9 cellular contexts compared by ENCODE assay signal in the genomic region with DNA sequence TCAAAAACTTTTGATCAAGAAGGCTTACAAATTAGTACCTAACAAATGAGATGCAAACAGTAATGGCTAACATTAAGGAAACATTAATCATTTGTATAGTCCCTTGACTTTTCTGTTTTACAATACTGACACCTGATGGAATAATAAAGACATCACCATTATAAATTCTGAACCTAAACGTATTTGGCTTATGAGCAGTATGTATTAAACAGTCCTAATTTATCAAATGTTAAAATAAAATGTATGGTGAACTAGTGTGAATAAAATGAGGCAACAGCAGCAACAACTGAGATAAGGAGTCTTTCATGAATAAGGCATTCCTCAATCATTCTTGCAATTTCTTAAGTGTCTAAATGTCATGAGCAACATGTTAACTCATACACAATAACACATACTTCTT. TPM values are rescaled to one million over a fixed set of nuclear protein-coding genes. Genes with fewer than 3 reads are reported as not detected.
DNase-seq lines count a peak whose midpoint lies in the region; ATAC-seq lines count a peak whose summit lies in the region.
"Had no signal": no experiment of that assay in that cellular context is flagged by ENCODE, and none has a peak within 500 bp of the region (broad histone marks: within the 10 kb centered on the region; RNA-seq: fewer than 3 reads in every experiment).

No MANE protein-coding gene starts in this region.

- H3K9me2 ChIP-seq in GM23248 (ENCODE audit: insufficient read depth): no peaks in the 10 kb centered on the region

- peaks cover 29% of the 10 kb centered on the region for H3K36me3 ChIP-seq in GM23248 (ENCODE audit: low read depth)

- H2AFZ ChIP-seq in GM23248: no peak overlapping the region

- no peaks in the 10 kb centered on the region for H3K27me3 ChIP-seq in GM23248 (replicated peaks; ENCODE audit: insufficient read depth)

- H3K9ac ChIP-seq in GM23248: peak overlapping the region; percentile 53

- H3K9me3 ChIP-seq in GM23248 (ENCODE audit: low read depth): no peaks in the 10 kb centered on the region

- H3K4me2 ChIP-seq in GM23248 (ENCODE audit: unreplicated experiment): peak overlapping the region; percentile 87

- peak overlapping the region; percentile 64 for H3K4me3 ChIP-seq in GM23248
- peak overlapping the region; percentile 5 for H3K4me3 ChIP-seq in skeletal muscle cell (ENCODE audit: low read depth, low read length)

- peaks cover 16% of the 10 kb centered on the region; the same call in 1 of the 2 replicates for H3F3A ChIP-seq in GM23248 (ENCODE audit: insufficient read depth)

- no peaks in the 10 kb centered on the region for H4K20me1 ChIP-seq in GM23248 (ENCODE audit: insufficient read depth)

- WGBS in GM23248 (ENCODE audit: low coverage in 1 of 2, low lambda C conversion rate in 2 of 2, missing lambda C conversion rate in 2 of 2), 2 experiments: 3 to 17% methylated on average over 1 of the region's 1 CpG

- H3K27ac ChIP-seq in GM23248: peak overlapping the region; percentile 54

- no peak for ATAC-seq in HG02678 (IDR thresholded peaks at IDR 0.05; ENCODE audit: unreplicated experiment)

- DNase-seq in GM23248: peak; percentile 50
- peak; percentile 58 for DNase-seq in RKO (ENCODE audit: low spot score)
- peak; percentile 12 for DNase-seq in fibroblast of the conjunctiva (ENCODE audit: low read depth)
- no peak for DNase-seq in skeletal muscle cell (ENCODE audit: low read depth)
- DNase-seq in stimulated activated CD4-positive, alpha-beta T cell treated with anti-CD3 and anti-CD28 coated beads, Interleukin-4, amount 100 ng/mL, for 24 hours: no peak
- DNase-seq in activated effector memory CD4-positive, alpha-beta T cell treated with Interleukin-2 at 50 U/mL for 16 hours: no peak
- no peak for DNase-seq in T-helper 9 cell
- DNase-seq: head of caudate nucleus had no signal

- in situ Hi-C loops in GM23248 (cut with MboI): no loop called here

- H3K79me2 ChIP-seq in GM23248 (ENCODE audit: insufficient read depth): peaks cover 87% of the 10 kb centered on the region

- H3K4me1 ChIP-seq in GM23248 (ENCODE audit: insufficient read depth): peaks cover 49% of the 10 kb centered on the region

RNA-seq across cellular contexts. Expression of gene PUM3, which starts 6.0 kb away (rescaled TPM):
- total RNA-seq in GM23248 (2014; rRNA removed; shearing (Covaris generic)): 28.2 and 37.1 TPM in 2 replicates
- 32.0 and 34.3 TPM in 2 replicates for polyA plus RNA-seq in GM23248 (2016; fragmentation: Nextera tagmentation; extraction: Ambion mirVana)

Comparison
In these comparisons a context has a peak if more than half of its experiments do, and no peak if none do; other contexts are left out.
1. DNase-seq: peak in GM23248 (single experiment), RKO (single experiment) and fibroblast of the conjunctiva (single experiment); none in skeletal muscle cell (single experiment), stimulated activated CD4-positive, alpha-beta T cell treated with anti-CD3 and anti-CD28 coated beads, Interleukin-4, amount 100 ng/mL, for 24 hours (single experiment), activated effector memory CD4-positive, alpha-beta T cell treated with Interleukin-2 at 50 U/mL for 16 hours (single experiment) and T-helper 9 cell (single experiment).